ENCODE assay signal across 9 cellular contexts in genomic region chr6:97586344-97586743, GRCh38.
A peak's percentile ranks its signal among the peaks of the same experiment; 100 is the strongest.
DNase-seq lines count a peak whose midpoint lies in the region; ATAC-seq and TF ChIP-seq lines count a peak whose summit lies in the region.
"Had no signal": no experiment of that assay in that cellular context is flagged by ENCODE, and none has a peak within 500 bp of the region (broad histone marks: within the 10 kb centered on the region; RNA-seq: fewer than 3 reads in every experiment).

No MANE protein-coding gene starts in this region.

- H3K27ac ChIP-seq in heart left ventricle, result no peak overlapping the region

- TF ChIP-seq CTCF in heart left ventricle (IDR thresholded peaks at IDR 0.05) (peak in 7 of 12 donors; percentile 11 to 44 (median 13)), LNCaP clone FGC (IDR thresholded peaks at IDR 0.05; ENCODE audit: control insufficient read depth, extremely low read depth, insufficient read depth) (peak; percentile 27; the same call in 1 of the 2 replicates), cardiac fibroblast (IDR thresholded peaks at IDR 0.05; ENCODE audit: low read depth, low read length) (peak; percentile 23)

- no peaks in the 10 kb centered on the region for H3K4me1 ChIP-seq in heart left ventricle

- H3K36me3 ChIP-seq in heart left ventricle, result no peaks in the 10 kb centered on the region

- H3K27me3 ChIP-seq in heart left ventricle, result no peaks in the 10 kb centered on the region

- TF ChIP-seq POLR2A in heart left ventricle (IDR thresholded peaks at IDR 0.05), result no peak
- no peak for TF ChIP-seq POLR2A in GM18505 (IDR thresholded peaks at IDR 0.05; ENCODE audit: borderline replicate concordance, extremely low read depth, insufficient read depth, insufficient read length)

- no peaks in the 10 kb centered on the region for H3K9me3 ChIP-seq in heart left ventricle

- H3K4me3 ChIP-seq in heart left ventricle, result no peak overlapping the region
- no peak overlapping the region for H3K4me3 ChIP-seq in LNCaP clone FGC (ENCODE audit: low read depth, low read length)
- no peak overlapping the region for H3K4me3 ChIP-seq in cardiac fibroblast (replicated peaks in 1 of 2; ENCODE audit: low read depth in 2 of 2, low read length in 2 of 2)

- DNase-seq in heart left ventricle, result no peak
- DNase-seq in cardiac septum (ENCODE audit: low spot score), result no peak
- DNase-seq in LNCaP clone FGC (ENCODE audit: low read depth), result no peak
- peak; percentile 1 to 51 for DNase-seq in cardiac fibroblast (ENCODE audit: low read depth in 2 of 2)
- peak; percentile 9 for DNase-seq in stromal cell of bone marrow (ENCODE audit: low read depth)
- no peak for DNase-seq in NCI-H1105 treated with DMSO at 0.1 percent for 48 hours (lab: John Stamatoyannopoulos, UW)
- no peak for DNase-seq in NCI-H2081 treated with DMSO at 0.1 percent for 48 hours (lab: John Stamatoyannopoulos, UW)
- DNase-seq: stimulated activated CD4-positive, alpha-beta T cell treated with anti-CD3 and anti-CD28 coated beads, Interleukin-2, amount 100 ng/mL, for 48 hours had no signal

- ATAC-seq in heart left ventricle (peak in 3 of 4 donors; percentile 22 to 55 (median 33)), GM18505 (IDR thresholded peaks at IDR 0.05; ENCODE audit: unreplicated experiment) (no peak)

- intact Hi-C loops in heart left ventricle (cut with DNase I), result loop anchor here in 1 of 10 donors (10.0 kb wide), 1 partner anchor 458 kb away; no protein-coding TSS in a partner anchor
- intact Hi-C loops in cardiac septum (cut with DNase I), result no loop called here

Comparison
In these comparisons a context has a peak if more than half of its experiments do, and no peak if none do; other contexts are left out.
1. DNase-seq: peak in cardiac fibroblast (2 of 2) and stromal cell of bone marrow (single experiment); none in heart left ventricle (0 of 5), cardiac septum (single experiment), LNCaP clone FGC (single experiment), NCI-H1105 treated with DMSO at 0.1 percent for 48 hours (single experiment) and NCI-H2081 treated with DMSO at 0.1 percent for 48 hours (single experiment).
2. Peak in every context shown above with its lines, with median percentiles within 50 percentile points of each other: CTCF ChIP-seq.